ENCODE assay signal across 9 cellular contexts in genomic region chr17:37743612-37743874, GRCh38. TPM values are rescaled to one million over a fixed set of nuclear protein-coding genes. Genes with fewer than 3 reads are reported as not detected.
A peak's percentile ranks its signal among the peaks of the same experiment; 100 is the strongest.
DNase-seq lines count a peak whose midpoint lies in the region; ATAC-seq and TF ChIP-seq lines count a peak whose summit lies in the region.
"Had no signal": no experiment of that assay in that cellular context is flagged by ENCODE, and none has a peak within 500 bp of the region (broad histone marks: within the 10 kb centered on the region; RNA-seq: fewer than 3 reads in every experiment).

No MANE protein-coding gene starts in this region.

- H3K36me3 ChIP-seq in cardiac muscle cell (no peaks in the 10 kb centered on the region), lung (ENCODE audit: control insufficient read depth in 2 of 2, insufficient read depth in 2 of 2, low read length in 2 of 2) (no peaks in the 10 kb centered on the region), upper lobe of right lung (no peaks in the 10 kb centered on the region)

- H3K9me3 ChIP-seq in cardiac muscle cell (ENCODE audit: low read depth) = no peaks in the 10 kb centered on the region
- H3K9me3 ChIP-seq in lung (ENCODE audit: control insufficient read depth in 2 of 2, insufficient read depth in 1 of 2, low read length in 1 of 2) = no peaks in the 10 kb centered on the region
- no peaks in the 10 kb centered on the region for H3K9me3 ChIP-seq in upper lobe of right lung

- H3K27ac Mint-ChIP-seq in activated naive CD8-positive, alpha-beta T cell treated with anti-CD3 and anti-CD28 coated beads, Interleukin-2, amount 50 U/mL, for 24 hours = peak overlapping the region; percentile 62

- WGBS in lung, 2 donors = 0 to 1% methylated on average over 19 of the region's 19 CpGs

- H3K27me3 ChIP-seq in cardiac muscle cell (peaks cover 100% of the 10 kb centered on the region), lung (ENCODE audit: control insufficient read depth, insufficient read depth) (no peaks in the 10 kb centered on the region), upper lobe of right lung (peaks cover 89% of the 10 kb centered on the region)

- H3K4me3 ChIP-seq in cardiac muscle cell (peak overlapping the region; percentile 19), lung (peak overlapping the region; percentile 57), upper lobe of right lung (peak overlapping the region; percentile 53)

- H3K27ac ChIP-seq in cardiac muscle cell (no peak overlapping the region), lung (ENCODE audit: low read depth in 1 of 2, low read length in 1 of 2) (peak overlapping the region in 1 of 2 donors; percentile 94), upper lobe of right lung (peak overlapping the region; percentile 81)

- H3K4me1 Mint-ChIP-seq in activated naive CD8-positive, alpha-beta T cell treated with anti-CD3 and anti-CD28 coated beads, Interleukin-2, amount 50 U/mL, for 24 hours = peaks cover 25% of the 10 kb centered on the region

- H3K27me3 Mint-ChIP-seq in activated naive CD8-positive, alpha-beta T cell treated with anti-CD3 and anti-CD28 coated beads, Interleukin-2, amount 50 U/mL, for 24 hours = peaks cover 81% of the 10 kb centered on the region

- no peaks in the 10 kb centered on the region for H3K9me3 Mint-ChIP-seq in activated naive CD8-positive, alpha-beta T cell treated with anti-CD3 and anti-CD28 coated beads, Interleukin-2, amount 50 U/mL, for 24 hours

- H3K4me1 ChIP-seq in cardiac muscle cell (ENCODE audit: low read depth) (peaks cover 9% of the 10 kb centered on the region), lung (ENCODE audit: control insufficient read depth in 2 of 2, insufficient read depth in 2 of 2, low read length in 2 of 2) (peaks cover 6 to 11% of the 10 kb centered on the region in 2 donors), upper lobe of right lung (peaks cover 31% of the 10 kb centered on the region)

- intact Hi-C loops in left cardiac atrium (cut with DNase I) (no loop called here), upper lobe of right lung (cut with DNase I) (no loop called here)

- H3K36me3 Mint-ChIP-seq in activated naive CD8-positive, alpha-beta T cell treated with anti-CD3 and anti-CD28 coated beads, Interleukin-2, amount 50 U/mL, for 24 hours (ENCODE audit: low read depth) = peaks cover 1% of the 10 kb centered on the region

- DNase-seq in cardiac muscle cell (ENCODE audit: low read depth in 1 of 2, low spot score in 1 of 2) = no peak
- DNase-seq in left cardiac atrium = no peak
- DNase-seq in activated naive CD8-positive, alpha-beta T cell treated with anti-CD3 and anti-CD28 coated beads, Interleukin-2, amount 50 U/mL, for 24 hours = no peak
- DNase-seq in lung (ENCODE audit: low spot score) = no peak
- DNase-seq in upper lobe of right lung = peak; percentile 73
- DNase-seq in NCI-H1436 (lab: John Stamatoyannopoulos, UW) = no peak
- DNase-seq in NCI-H187 (lab: John Stamatoyannopoulos, UW) = no peak
- DNase-seq: NCI-H2107 had no signal

- ATAC-seq in left cardiac atrium (no peak), lung (ENCODE audit: insufficient read depth, low FRiP score) (peak; percentile 9), upper lobe of right lung (peak; percentile 16), HG03280 (IDR thresholded peaks at IDR 0.05; ENCODE audit: unreplicated experiment) (no peak)
- no peak for ATAC-seq in activated naive CD8-positive, alpha-beta T cell treated with anti-CD3 and anti-CD28 coated beads, Interleukin-2, amount 50 U/mL, for 24 hours

- TF ChIP-seq CTCF in cardiac muscle cell (IDR thresholded peaks at IDR 0.05; ENCODE audit: low read depth, low read length) = no peak
- no peak for TF ChIP-seq CTCF in lung (IDR thresholded peaks at IDR 0.05; ENCODE audit: control extremely low read depth, extremely low read depth)
- TF ChIP-seq CTCF in upper lobe of right lung (IDR thresholded peaks at IDR 0.05) = no peak

- peak overlapping the region; percentile 74 for H3K4me3 Mint-ChIP-seq in activated naive CD8-positive, alpha-beta T cell treated with anti-CD3 and anti-CD28 coated beads, Interleukin-2, amount 50 U/mL, for 24 hours

RNA-seq across cellular contexts. Expression of gene HNF1B, which starts 1.3 kb away (rescaled TPM):
- total RNA-seq in cardiac muscle cell (not detected in 2 replicates), left cardiac atrium (not detected), lung (10 to 100 TPM; 12.4 to 18.9 TPM), upper lobe of right lung (19.8 TPM)
- polyA plus RNA-seq in cardiac muscle cell (not detected in 2 replicates), lung (10 to 100 TPM in 1 of 2 donors, 1 to 10 TPM in 1; 4.1 to 12.4 TPM)

Comparison
In these comparisons a context has a peak if more than half of its experiments do, and no peak if none do; other contexts are left out.
1. ATAC-seq: peak in lung (single experiment) and upper lobe of right lung (single experiment); none in left cardiac atrium (0 of 2), activated naive CD8-positive, alpha-beta T cell treated with anti-CD3 and anti-CD28 coated beads, Interleukin-2, amount 50 U/mL, for 24 hours (single experiment) and HG03280 (single experiment).
2. RNA of gene HNF1B, which starts 1.3 kb away (total RNA-seq): 19.8 TPM in upper lobe of right lung (single experiment) and 12.4 to 18.9 TPM in lung; not detected in cardiac muscle cell and not detected in left cardiac atrium; every median in the first group is over 10 times any median in the second.
3. Peak in every context shown above with its lines, with median percentiles within 50 percentile points of each other: H3K4me3 ChIP-seq.